8 cellular contexts compared by ENCODE assay signal in genomic region chr1:9909222-9910046, GRCh38. TPM values are rescaled to one million over a fixed set of nuclear protein-coding genes. Genes with fewer than 3 reads are reported as not detected.
A peak's percentile ranks its signal among the peaks of the same experiment; 100 is the strongest.
DNase-seq lines count a peak whose midpoint lies in the region; ATAC-seq and TF ChIP-seq lines count a peak whose summit lies in the region.

No MANE protein-coding gene starts in this region.

- no peak overlapping the region for H2AFZ ChIP-seq in neural progenitor cell (replicated peaks)

- DNase-seq in NCI-H1694 (lab: John Stamatoyannopoulos, UW) = peak; percentile 9
- DNase-seq in NCI-H1694 treated with DMSO at 0.1 percent for 48 hours (lab: John Stamatoyannopoulos, UW) = no peak
- peak; percentile 37 for DNase-seq in activated CD4-positive, alpha-beta memory T cell treated with anti-CD3 and anti-CD28 coated beads, Interleukin-2, amount 10 ng/mL, durations not matched to agents 7 days and 5 days
- no peak for DNase-seq in epithelial cell of proximal tubule (ENCODE audit: low read depth)
- DNase-seq in neural progenitor cell (ENCODE audit: low spot score) = peak; percentile 30
- DNase-seq in upper lobe of left lung = peak in 1 of 2 donors; percentile 49
- no peak for DNase-seq in medulla oblongata (ENCODE audit: extremely low spot score)

- H3K4me1 Mint-ChIP-seq in activated CD4-positive, alpha-beta memory T cell treated with anti-CD3 and anti-CD28 coated beads, Interleukin-2, amount 10 ng/mL, durations not matched to agents 7 days and 5 days = peaks cover 47% of the 10 kb centered on the region
- peaks cover 42% of the 10 kb centered on the region for H3K4me1 Mint-ChIP-seq in neural progenitor cell

- H3K27me3 ChIP-seq in HUES6 (ENCODE audit: control insufficient read depth, insufficient read depth, low read length) (no peaks in the 10 kb centered on the region), neural progenitor cell (no peaks in the 10 kb centered on the region), upper lobe of left lung (no peaks in the 10 kb centered on the region)

- H3K36me3 Mint-ChIP-seq in activated CD4-positive, alpha-beta memory T cell treated with anti-CD3 and anti-CD28 coated beads, Interleukin-2, amount 10 ng/mL, durations not matched to agents 7 days and 5 days (ENCODE audit: low read depth) = no peaks in the 10 kb centered on the region
- H3K36me3 Mint-ChIP-seq in neural progenitor cell = peaks cover 7% of the 10 kb centered on the region

- H3K9me3 ChIP-seq in HUES6 (ENCODE audit: control insufficient read depth, insufficient read depth, low read depth, low read length) (no peaks in the 10 kb centered on the region), neural progenitor cell (ENCODE audit: low read depth) (no peaks in the 10 kb centered on the region), upper lobe of left lung (no peaks in the 10 kb centered on the region)

- peaks cover 13% of the 10 kb centered on the region for H3K4me1 ChIP-seq in HUES6 (ENCODE audit: control insufficient read depth, insufficient read depth, low read length)
- peaks cover 14% of the 10 kb centered on the region for H3K4me1 ChIP-seq in neural progenitor cell
- peaks cover 17 to 37% (median 26%) of the 10 kb centered on the region in 4 donors for H3K4me1 ChIP-seq in upper lobe of left lung

- CTCF ChIA-PET in activated CD4-positive, alpha-beta memory T cell treated with anti-CD3 and anti-CD28 coated beads, Interleukin-2, amount 10 ng/mL, durations not matched to agents 7 days and 5 days (lab: Charles Lee) = no interaction called here

- H3K4me2 ChIP-seq in neural progenitor cell = peak overlapping the region; percentile 99

- H3K36me3 ChIP-seq in HUES6 (ENCODE audit: control insufficient read depth, insufficient read depth, low read length) = no peaks in the 10 kb centered on the region
- no peaks in the 10 kb centered on the region for H3K36me3 ChIP-seq in neural progenitor cell
- no peaks in the 10 kb centered on the region for H3K36me3 ChIP-seq in upper lobe of left lung

- H3K79me2 ChIP-seq in neural progenitor cell (ENCODE audit: low read depth) = peaks cover 49% of the 10 kb centered on the region

- H3K27ac ChIP-seq in HUES6 (ENCODE audit: low read depth, low read length) = no peak overlapping the region
- no peak overlapping the region for H3K27ac ChIP-seq in neural progenitor cell
- H3K27ac ChIP-seq in upper lobe of left lung = peak overlapping the region; percentile 87 to 92 (median 88)

- TF ChIP-seq POLR2A in upper lobe of left lung (IDR thresholded peaks at IDR 0.05) = no peak

- POLR2A ChIA-PET in activated CD4-positive, alpha-beta memory T cell treated with anti-CD3 and anti-CD28 coated beads, Interleukin-2, amount 10 ng/mL, durations not matched to agents 7 days and 5 days (lab: Charles Lee) = interaction anchor here (0.8 kb wide), 2 partner anchors 124 to 192 kb away, joined by 3 to 5 read pairs; partner anchors contain the start of gene UBE4B

- peak overlapping the region; percentile 54 for H3K27ac Mint-ChIP-seq in activated CD4-positive, alpha-beta memory T cell treated with anti-CD3 and anti-CD28 coated beads, Interleukin-2, amount 10 ng/mL, durations not matched to agents 7 days and 5 days
- H3K27ac Mint-ChIP-seq in neural progenitor cell = peak overlapping the region; percentile 46

- peaks cover 3% of the 10 kb centered on the region for H3K27me3 Mint-ChIP-seq in activated CD4-positive, alpha-beta memory T cell treated with anti-CD3 and anti-CD28 coated beads, Interleukin-2, amount 10 ng/mL, durations not matched to agents 7 days and 5 days
- H3K27me3 Mint-ChIP-seq in neural progenitor cell (ENCODE audit: insufficient read depth, low read depth) = peaks cover 4% of the 10 kb centered on the region

- peaks cover 19% of the 10 kb centered on the region for H3F3A ChIP-seq in neural progenitor cell (ENCODE audit: low read depth)

- no peak for ATAC-seq in upper lobe of left lung (ENCODE audit: low FRiP score in 2 of 2)

- no peaks in the 10 kb centered on the region for H3K9me3 Mint-ChIP-seq in activated CD4-positive, alpha-beta memory T cell treated with anti-CD3 and anti-CD28 coated beads, Interleukin-2, amount 10 ng/mL, durations not matched to agents 7 days and 5 days
- no peaks in the 10 kb centered on the region for H3K9me3 Mint-ChIP-seq in neural progenitor cell

- TF ChIP-seq CTCF in epithelial cell of proximal tubule (conservative IDR thresholded peaks at IDR 0.05; ENCODE audit: low read depth, low read length) (no peak), neural progenitor cell (IDR thresholded peaks at IDR 0.05) (no peak), upper lobe of left lung (IDR thresholded peaks at IDR 0.05) (no peak)

- peaks cover 9% of the 10 kb centered on the region for H4K20me1 ChIP-seq in neural progenitor cell (ENCODE audit: low read depth)

- peak overlapping the region; percentile 91 for H3K4me3 ChIP-seq in HUES6 (ENCODE audit: low read depth, low read length)
- H3K4me3 ChIP-seq in epithelial cell of proximal tubule (ENCODE audit: low read depth, low read length) = peak overlapping the region; percentile 78
- H3K4me3 ChIP-seq in neural progenitor cell = peak overlapping the region; percentile 97
- H3K4me3 ChIP-seq in upper lobe of left lung = peak overlapping the region; percentile 80 to 93 (median 91)

- WGBS in upper lobe of left lung, 2 donors = 1 to 2% methylated on average over 20 to 28 of the region's 47 CpGs

- peak overlapping the region; percentile 86 for H3K4me3 Mint-ChIP-seq in activated CD4-positive, alpha-beta memory T cell treated with anti-CD3 and anti-CD28 coated beads, Interleukin-2, amount 10 ng/mL, durations not matched to agents 7 days and 5 days
- peak overlapping the region; percentile 92 for H3K4me3 Mint-ChIP-seq in neural progenitor cell

- peak overlapping the region; percentile 87 for H3K9ac ChIP-seq in HUES6 (ENCODE audit: low read length)
- H3K9ac ChIP-seq in neural progenitor cell = peak overlapping the region; percentile 57

- no peak for TF ChIP-seq EP300 in upper lobe of left lung (IDR thresholded peaks at IDR 0.05)

RNA-seq across cellular contexts. Expression of gene CTNNBIP1, which starts 0.6 kb away (rescaled TPM):
- 10 to 100 TPM; 10.8 to 12.7 TPM for total RNA-seq in activated CD4-positive, alpha-beta memory T cell treated with anti-CD3 and anti-CD28 coated beads, Interleukin-2, amount 10 ng/mL, durations not matched to agents 7 days and 5 days
- total RNA-seq in epithelial cell of proximal tubule = 25.5 and 26.8 TPM in 2 replicates
- 68.8 and 96.0 TPM in 2 replicates for total RNA-seq in neural progenitor cell (ENCODE audit: low replicate concordance)
- 10 to 100 TPM; 39.8 to 85.8 (median 73.1) TPM for total RNA-seq in upper lobe of left lung

RNA-seq across cellular contexts. Expression of gene LZIC, which starts 33.8 kb away (rescaled TPM):
- 10 to 100 TPM; 25.2 to 26.5 TPM for total RNA-seq in activated CD4-positive, alpha-beta memory T cell treated with anti-CD3 and anti-CD28 coated beads, Interleukin-2, amount 10 ng/mL, durations not matched to agents 7 days and 5 days
- 20.6 and 23.3 TPM in 2 replicates for total RNA-seq in epithelial cell of proximal tubule
- 37.0 and 60.6 TPM in 2 replicates for total RNA-seq in neural progenitor cell (ENCODE audit: low replicate concordance)
- total RNA-seq in upper lobe of left lung = 10 to 100 TPM in 5 of 6 donors, 1 to 10 TPM in 1; 9.4 to 28.7 (median 19.4) TPM

RNA-seq across cellular contexts. Expression of gene NMNAT1, which starts 33.8 kb away (rescaled TPM):
- 1 to 10 TPM; 5.6 to 6.2 TPM for total RNA-seq in activated CD4-positive, alpha-beta memory T cell treated with anti-CD3 and anti-CD28 coated beads, Interleukin-2, amount 10 ng/mL, durations not matched to agents 7 days and 5 days
- total RNA-seq in epithelial cell of proximal tubule (2.2 and 5.6 TPM in 2 replicates), neural progenitor cell (ENCODE audit: low replicate concordance) (9.4 and 14.6 TPM in 2 replicates), upper lobe of left lung (10 to 100 TPM in 3 of 6 donors, 1 to 10 TPM in 3; 4.6 to 13.6 (median 8.5) TPM)

Comparison
In these comparisons a context has a peak if more than half of its experiments do, and no peak if none do; other contexts are left out.
1. DNase-seq: peak in NCI-H1694 (single experiment), activated CD4-positive, alpha-beta memory T cell treated with anti-CD3 and anti-CD28 coated beads, Interleukin-2, amount 10 ng/mL, durations not matched to agents 7 days and 5 days (single experiment) and neural progenitor cell (single experiment); none in NCI-H1694 treated with DMSO at 0.1 percent for 48 hours (single experiment), epithelial cell of proximal tubule (single experiment) and medulla oblongata (single experiment).
2. H3K27ac ChIP-seq: peak in upper lobe of left lung (4 of 4); none in HUES6 (single experiment) and neural progenitor cell (single experiment).
3. Peak in every context shown above with its lines, with median percentiles within 50 percentile points of each other: H3K4me3 ChIP-seq.